Comparison of ENCODE assay signal across 19 cellular contexts in the genomic region with DNA sequence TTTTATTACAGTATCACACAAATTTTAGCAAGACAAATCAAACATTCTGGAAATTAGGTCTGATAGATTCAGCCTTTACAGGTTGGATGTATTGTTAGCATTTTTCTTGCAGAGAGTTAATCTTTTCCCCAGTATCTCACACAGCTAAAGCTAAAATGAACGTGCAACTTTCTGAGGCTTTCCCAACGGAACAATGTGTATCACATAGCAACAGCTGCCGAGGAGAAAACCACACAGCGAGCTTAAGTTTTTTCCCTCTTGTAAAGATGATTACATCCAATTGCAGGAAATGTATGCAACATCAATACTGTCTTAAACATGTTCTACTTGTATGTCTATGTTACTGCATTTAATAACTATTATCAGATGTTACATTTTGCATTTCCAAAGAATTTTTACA.
DNase-seq lines count a peak whose midpoint lies in the region; ATAC-seq lines count a peak whose summit lies in the region.
"Had no signal": no experiment of that assay in that cellular context is flagged by ENCODE, and none has a peak within 500 bp of the region (broad histone marks: within the 10 kb centered on the region; RNA-seq: fewer than 3 reads in every experiment).

No MANE protein-coding gene starts in this region.

- DNase-seq in NCI-H146 (lab: John Stamatoyannopoulos, UW) (peak; percentile 3), NCI-H146 treated with DMSO at 0.1 percent for 48 hours (lab: John Stamatoyannopoulos, UW; ENCODE audit: unreplicated experiment) (no peak), NCI-H1694 (lab: John Stamatoyannopoulos, UW) (peak; percentile 5), SHP77 treated with DMSO at 0.1 percent for 48 hours (lab: John Stamatoyannopoulos, UW) (peak; percentile 6), fibroblast of gingiva (ENCODE audit: low read depth) (peak; percentile 2), NCI-H128 (lab: John Stamatoyannopoulos, UW; ENCODE audit: unreplicated experiment) (no peak)
- DNase-seq: activated CD4-positive, alpha-beta T cell treated with anti-CD3 and anti-CD28 coated beads, Interleukin-2, amount 50 U/mL, for 1 hour; activated CD8-positive, alpha-beta memory T cell treated with anti-CD3 and anti-CD28 coated beads, Interleukin-2, amount 50 U/mL, for 4 hours; GDM1; H7; immature natural killer cell; left ventricle myocardium inferior; MM.1S; nephron progenitor cell; sigmoid colon; substantia nigra had no signal

- ATAC-seq in GM21447 (IDR thresholded peaks at IDR 0.05; ENCODE audit: unreplicated experiment), result no peak
- no peak for ATAC-seq in GM21528 (IDR thresholded peaks at IDR 0.05; ENCODE audit: low FRiP score, unreplicated experiment)
- ATAC-seq: A549 had no signal

Comparison
In these comparisons a context has a peak if more than half of its experiments do, and no peak if none do; other contexts are left out.
1. DNase-seq: peak in NCI-H146 (single experiment), NCI-H1694 (single experiment), SHP77 treated with DMSO at 0.1 percent for 48 hours (single experiment) and fibroblast of gingiva (single experiment); none in NCI-H146 treated with DMSO at 0.1 percent for 48 hours (single experiment) and NCI-H128 (single experiment).